Comparison of ENCODE assay signal across 12 cellular contexts in the genomic region with DNA sequence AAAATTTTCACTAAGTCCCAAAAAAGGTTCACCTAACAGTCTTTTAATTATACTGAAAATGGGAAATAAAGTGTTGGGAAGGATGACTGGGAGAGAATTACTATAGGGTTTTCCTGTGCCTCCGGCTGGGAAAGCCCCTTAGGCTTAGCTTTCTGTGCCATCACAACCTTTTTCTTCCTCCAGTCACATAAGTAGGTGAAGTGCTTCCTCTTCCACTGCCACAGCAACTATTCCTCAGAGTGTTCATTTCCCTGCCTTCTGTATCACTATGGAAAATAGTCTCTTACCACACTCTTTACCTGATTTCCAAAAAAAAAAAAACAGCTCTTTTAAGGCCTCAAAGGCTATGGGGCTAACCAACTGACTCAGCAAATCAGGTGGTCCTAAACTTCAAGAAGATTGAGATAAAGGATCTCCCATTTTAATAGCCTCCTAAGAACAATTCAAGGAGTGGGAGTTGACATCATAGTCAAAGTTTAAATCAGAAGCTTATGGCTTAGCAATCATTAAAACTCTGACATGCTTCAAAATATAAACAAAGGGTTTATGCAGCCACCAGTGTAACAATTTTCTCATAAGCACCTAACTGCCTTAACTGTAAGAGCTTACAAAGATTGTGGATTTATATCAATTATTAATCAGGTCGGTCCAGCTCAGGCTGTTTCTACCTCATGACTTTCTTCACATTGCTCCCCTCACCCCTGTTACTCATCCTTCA.
DNase-seq lines count a peak whose midpoint lies in the region; FAIRE-seq and TF ChIP-seq lines count a peak whose summit lies in the region.
"Had no signal": no experiment of that assay in that cellular context is flagged by ENCODE, and none has a peak within 500 bp of the region (broad histone marks: within the 10 kb centered on the region; RNA-seq: fewer than 3 reads in every experiment).

No MANE protein-coding gene starts in this region.

- intact Hi-C loops in thyroid gland (cut with DNase I), result no loop called here

- no peak for TF ChIP-seq POLR2A in thyroid gland (IDR thresholded peaks at IDR 0.05)

- H3K27ac ChIP-seq in mesendoderm (ENCODE audit: low read depth, low read length) (no peak overlapping the region), thyroid gland (no peak overlapping the region)

- H2BK15ac ChIP-seq in mesendoderm (replicated peaks; ENCODE audit: low read depth), result no peak overlapping the region

- H3K9ac ChIP-seq in mesendoderm (ENCODE audit: low read length), result no peak overlapping the region

- no peak for TF ChIP-seq CTCF in choroid plexus epithelial cell (conservative IDR thresholded peaks at IDR 0.05; ENCODE audit: low read depth, low read length)
- TF ChIP-seq CTCF in thyroid gland (IDR thresholded peaks at IDR 0.05), result no peak

- no peaks in the 10 kb centered on the region for H3K9me3 ChIP-seq in thyroid gland

- H3K56ac ChIP-seq in mesendoderm (ENCODE audit: low read length), result no peak overlapping the region

- H3K79me2 ChIP-seq in mesendoderm (ENCODE audit: control insufficient read depth, insufficient read depth, low read length), result no peaks in the 10 kb centered on the region

- H3K18ac ChIP-seq in mesendoderm (ENCODE audit: low read length), result no peak overlapping the region

- H3K4me1 ChIP-seq in mesendoderm (ENCODE audit: control insufficient read depth, low read depth, low read length) (no peaks in the 10 kb centered on the region), thyroid gland (no peaks in the 10 kb centered on the region)

- H2AK5ac ChIP-seq in mesendoderm (ENCODE audit: low read length), result no peak overlapping the region

- FAIRE-seq in GM18507 (lab: Jason Lieb, UNC), result peak; percentile 15

- H3K27me3 ChIP-seq in mesendoderm (ENCODE audit: insufficient read depth, low read length, poor library complexity), result no peaks in the 10 kb centered on the region
- no peaks in the 10 kb centered on the region for H3K27me3 ChIP-seq in thyroid gland

- DNase-seq in GM18507 (ENCODE audit: extremely low spot score, insufficient read length, low read depth), result no peak
- DNase-seq in M059J (ENCODE audit: low read depth), result peak; percentile 65
- peak; percentile 37 for DNase-seq in choroid plexus epithelial cell (ENCODE audit: low read depth)
- DNase-seq in mesendoderm, result peak; percentile 13
- DNase-seq in thyroid gland, result no peak
- no peak for DNase-seq in SIG-M5 treated with dmso at 0.1 percent for 504 hours (lab: John Stamatoyannopoulos, UW; ENCODE audit: unreplicated experiment)
- no peak for DNase-seq in GDM1 (lab: John Stamatoyannopoulos, UW)
- no peak for DNase-seq in ecto neural progenitor cell (ENCODE audit: low spot score)
- DNase-seq: activated T-cell treated with anti-CD3 and anti-CD28 coated beads, Interleukin-2, amount 50 U/mL, for 48 hours; aorta; GF-D8; glutamatergic neuron had no signal

- H3K36me3 ChIP-seq in mesendoderm (ENCODE audit: control insufficient read depth, insufficient read depth, low read length) (no peaks in the 10 kb centered on the region), thyroid gland (no peaks in the 10 kb centered on the region)

- no peaks in the 10 kb centered on the region for H3K79me1 ChIP-seq in mesendoderm (ENCODE audit: low read length)

- H3K4me3 ChIP-seq in choroid plexus epithelial cell (ENCODE audit: low read depth, low read length), result no peak overlapping the region
- no peak overlapping the region for H3K4me3 ChIP-seq in mesendoderm (ENCODE audit: low read length)
- H3K4me3 ChIP-seq in thyroid gland (replicated peaks in 1 of 3), result no peak overlapping the region

- H4K5ac ChIP-seq in mesendoderm (ENCODE audit: low read length), result no peak overlapping the region

- WGBS in mesendoderm (ENCODE audit: extremely low coverage, insufficient coverage, low lambda C conversion rate), result no CpG with 5 or more reads among the region's 2 CpGs
- WGBS in thyroid gland, 2 donors, result 88 to 89% methylated on average over 2 of the region's 2 CpGs

- H3K23ac ChIP-seq in mesendoderm (ENCODE audit: low read length), result no peak overlapping the region

- no peak overlapping the region for H3K4ac ChIP-seq in mesendoderm (ENCODE audit: low read depth, low read length)

- H4K8ac ChIP-seq in mesendoderm (ENCODE audit: low read depth, low read length), result no peak overlapping the region

- no peak overlapping the region for H2BK5ac ChIP-seq in mesendoderm (ENCODE audit: low read length)

- H2BK120ac ChIP-seq in mesendoderm (ENCODE audit: low read depth, low read length), result no peak overlapping the region

- H3K4me2 ChIP-seq in mesendoderm (ENCODE audit: low read length), result no peak overlapping the region

Comparison
In these comparisons a context has a peak if more than half of its experiments do, and no peak if none do; other contexts are left out.
1. DNase-seq: peak in M059J (single experiment), choroid plexus epithelial cell (single experiment) and mesendoderm (single experiment); none in GM18507 (single experiment), thyroid gland (0 of 2), SIG-M5 treated with dmso at 0.1 percent for 504 hours (single experiment), GDM1 (single experiment) and ecto neural progenitor cell (single experiment).